In genomic region chr16:58753711-58754134, GRCh38 we compare ENCODE assay signal across 1 cellular context.
TF ChIP-seq lines count a peak whose summit lies in the region.

No MANE protein-coding gene starts in this region.

TF ChIP-seq in HepG2, 621 proteins besides CTCF, POLR2A, EP300 and RAD21 (continued from another document):
- no peak for TF ChIP-seq LCORL (IDR thresholded peaks at IDR 0.05)
- TF ChIP-seq LCORL (CRISPR knock-in tag; IDR thresholded peaks at IDR 0.05) = no peak
- TF ChIP-seq CBX5 (CRISPR knock-in tag; IDR thresholded peaks at IDR 0.05; ENCODE audit: borderline replicate concordance) = no peak
- TF ChIP-seq CC2D1A (CRISPR knock-in tag; IDR thresholded peaks at IDR 0.05) = no peak
- TF ChIP-seq SIN3A (IDR thresholded peaks at IDR 0.05; ENCODE audit: borderline replicate concordance, low read depth, low read length) = no peak
